11 cellular contexts compared by ENCODE assay signal in the genomic region with DNA sequence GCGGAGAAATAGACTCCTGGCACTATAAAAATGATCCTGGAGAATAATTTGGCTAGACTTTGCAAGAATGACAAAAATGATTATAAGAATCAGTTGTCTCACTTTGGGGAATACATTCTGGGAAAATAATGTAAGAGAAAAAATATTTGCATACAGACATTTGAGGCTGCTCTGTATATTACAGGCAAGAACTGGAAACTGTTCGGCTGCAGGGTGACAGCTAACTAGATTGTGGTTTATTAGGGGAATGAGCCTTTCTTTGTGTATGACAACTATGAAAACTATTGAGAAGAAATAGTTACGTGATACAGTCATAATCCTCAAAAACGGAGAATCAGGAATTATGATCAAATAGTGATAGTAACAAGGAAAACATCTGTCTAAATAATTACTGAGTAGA. TPM values are rescaled to one million over a fixed set of nuclear protein-coding genes. Genes with fewer than 3 reads are reported as not detected.
DNase-seq lines count a peak whose midpoint lies in the region; ATAC-seq lines count a peak whose summit lies in the region.
"Had no signal": no experiment of that assay in that cellular context is flagged by ENCODE, and none has a peak within 500 bp of the region (broad histone marks: within the 10 kb centered on the region; RNA-seq: fewer than 3 reads in every experiment).

No MANE protein-coding gene starts in this region.

- no peaks in the 10 kb centered on the region for H3K9me2 ChIP-seq in GM23248 (ENCODE audit: insufficient read depth)

- H4K20me1 ChIP-seq in GM23248 (ENCODE audit: insufficient read depth): no peaks in the 10 kb centered on the region

- H3K36me3 Mint-ChIP-seq in T-helper 17 cell (ENCODE audit: low read depth): peaks cover 4% of the 10 kb centered on the region
- H3K36me3 Mint-ChIP-seq in activated T-cell treated with anti-CD3 and anti-CD28 coated beads, Interleukin-2, amount 50 U/mL, for 4 hours (ENCODE audit: insufficient read depth): peaks cover 14% of the 10 kb centered on the region

- H3K9me3 ChIP-seq in GM23248 (ENCODE audit: low read depth) (no peaks in the 10 kb centered on the region), T-helper 17 cell (ENCODE audit: control insufficient read depth, low read length, poor library complexity, severe bottlenecking) (no peaks in the 10 kb centered on the region), subcutaneous abdominal adipose tissue (ENCODE audit: control insufficient read depth in 5 of 5, low read length in 5 of 5) (no peaks in the 10 kb centered on the region)
- H3K9me3 ChIP-seq: right atrium auricular region had no signal

- no peaks in the 10 kb centered on the region for H3K27me3 Mint-ChIP-seq in T-helper 17 cell
- H3K27me3 Mint-ChIP-seq in activated T-cell treated with anti-CD3 and anti-CD28 coated beads, Interleukin-2, amount 50 U/mL, for 4 hours (ENCODE audit: low read depth): no peaks in the 10 kb centered on the region

- in situ Hi-C loops in GM23248 (cut with MboI): no loop called here

- H3K9ac ChIP-seq in GM23248 (peak overlapping the region; percentile 71), subcutaneous abdominal adipose tissue (ENCODE audit: low read length in 5 of 5) (no peak overlapping the region)

- H3K9me3 Mint-ChIP-seq in activated T-cell treated with anti-CD3 and anti-CD28 coated beads, Interleukin-2, amount 50 U/mL, for 4 hours: no peaks in the 10 kb centered on the region

- peak overlapping the region; percentile 53 for H3K27ac Mint-ChIP-seq in T-helper 17 cell

- no peak overlapping the region for H2AFZ ChIP-seq in GM23248

- WGBS in GM23248 (ENCODE audit: low coverage in 1 of 2, low lambda C conversion rate in 2 of 2, missing lambda C conversion rate in 2 of 2), 2 experiments: 6 to 9% methylated on average over 4 of the region's 4 CpGs

- DNase-seq in GM23248: peak; percentile 90
- no peak for DNase-seq in T-helper 17 cell
- DNase-seq in fibroblast of peridontal ligament (ENCODE audit: extremely low read depth): peak; percentile 70
- no peak for DNase-seq in activated T-cell treated with anti-CD3 and anti-CD28 coated beads, Interleukin-2, amount 50 U/mL, for 4 hours
- DNase-seq: activated CD8-positive, alpha-beta memory T cell treated with anti-CD3 and anti-CD28 coated beads, Interleukin-2, amount 50 U/mL, for 4 hours; NCI-H1092; NCI-H510A treated with DMSO at 0.1 percent for 48 hours had no signal

- H3K4me2 ChIP-seq in GM23248 (ENCODE audit: unreplicated experiment): peak overlapping the region; percentile 67

- ATAC-seq in T-helper 17 cell (no peak), HG02973 (IDR thresholded peaks at IDR 0.05; ENCODE audit: unreplicated experiment) (no peak), HG03378 (IDR thresholded peaks at IDR 0.05; ENCODE audit: unreplicated experiment) (no peak)
- ATAC-seq in activated T-cell treated with anti-CD3 and anti-CD28 coated beads, Interleukin-2, amount 50 U/mL, for 4 hours: no peak

- peaks cover 36% of the 10 kb centered on the region for H3K4me1 Mint-ChIP-seq in T-helper 17 cell
- H3K4me1 Mint-ChIP-seq in activated T-cell treated with anti-CD3 and anti-CD28 coated beads, Interleukin-2, amount 50 U/mL, for 4 hours (ENCODE audit: low read depth): peaks cover 27% of the 10 kb centered on the region

- H3F3A ChIP-seq in GM23248 (ENCODE audit: insufficient read depth): peaks cover 46% of the 10 kb centered on the region

- H3K4me1 ChIP-seq in GM23248 (ENCODE audit: insufficient read depth) (peaks cover 28% of the 10 kb centered on the region), subcutaneous abdominal adipose tissue (ENCODE audit: control insufficient read depth in 5 of 5, insufficient read depth in 5 of 5, low read length in 5 of 5) (peaks cover 0 to 31% (median 20%) of the 10 kb centered on the region in 5 donors)

- H3K36me3 ChIP-seq in GM23248 (ENCODE audit: low read depth): peaks cover 6% of the 10 kb centered on the region; the same call in 1 of the 2 replicates
- peaks cover 0 to 20% (median 11%) of the 10 kb centered on the region in 5 donors for H3K36me3 ChIP-seq in subcutaneous abdominal adipose tissue (ENCODE audit: control insufficient read depth in 5 of 5, insufficient read depth in 5 of 5, low read length in 5 of 5)

- no peak overlapping the region for H3K4me3 Mint-ChIP-seq in T-helper 17 cell
- H3K4me3 Mint-ChIP-seq in activated T-cell treated with anti-CD3 and anti-CD28 coated beads, Interleukin-2, amount 50 U/mL, for 4 hours: no peak overlapping the region

- peaks cover 45% of the 10 kb centered on the region for H3K79me2 ChIP-seq in GM23248 (ENCODE audit: insufficient read depth)

- no peaks in the 10 kb centered on the region for H3K27me3 ChIP-seq in GM23248 (replicated peaks; ENCODE audit: insufficient read depth)
- H3K27me3 ChIP-seq in subcutaneous abdominal adipose tissue (ENCODE audit: control insufficient read depth in 5 of 5, insufficient read depth in 4 of 5, low read length in 5 of 5): no peaks in the 10 kb centered on the region
- H3K27me3 ChIP-seq: right atrium auricular region had no signal

- H3K27ac ChIP-seq in GM23248: peak overlapping the region; percentile 91
- peak overlapping the region; percentile 55 for H3K27ac ChIP-seq in subcutaneous abdominal adipose tissue (ENCODE audit: low read depth, low read length)

- H3K4me3 ChIP-seq in GM23248: peak overlapping the region; percentile 48
- H3K4me3 ChIP-seq in subcutaneous abdominal adipose tissue (ENCODE audit: low read depth in 1 of 5, low read length in 5 of 5): no peak overlapping the region
- H3K4me3 ChIP-seq: right atrium auricular region had no signal

RNA-seq across cellular contexts. Expression of gene TRIM56, which starts 8.6 kb away (rescaled TPM):
- total RNA-seq in GM23248 (2014; rRNA removed; shearing (Covaris generic)): 10.3 and 11.0 TPM in 2 replicates
- polyA plus RNA-seq in GM23248 (2016; fragmentation: Nextera tagmentation; extraction: Ambion mirVana): 8.8 and 9.2 TPM in 2 replicates
- total RNA-seq in T-helper 17 cell: 10 to 100 TPM; 38.4 to 46.6 TPM
- 10 to 100 TPM; 23.9 to 26.8 (median 24.2) TPM for total RNA-seq in activated T-cell treated with anti-CD3 and anti-CD28 coated beads, Interleukin-2, amount 50 U/mL, for 4 hours

RNA-seq across cellular contexts. Expression of gene SERPINE1, which starts 33.0 kb away (rescaled TPM):
- total RNA-seq in GM23248 (2014; rRNA removed; shearing (Covaris generic)): 1,900 and 2,000 TPM in 2 replicates
- 1,537 and 1,563 TPM in 2 replicates for polyA plus RNA-seq in GM23248 (2016; fragmentation: Nextera tagmentation; extraction: Ambion mirVana)
- total RNA-seq in T-helper 17 cell: 1 to 10 TPM in 1 of 2 donors, under 1 TPM in 1; 0.32 to 2.5 TPM
- under 1 TPM; 0.18 to 0.46 (median 0.33) TPM for total RNA-seq in activated T-cell treated with anti-CD3 and anti-CD28 coated beads, Interleukin-2, amount 50 U/mL, for 4 hours

Comparison
In these comparisons a context has a peak if more than half of its experiments do, and no peak if none do; other contexts are left out.
1. DNase-seq: peak in GM23248 (single experiment) and fibroblast of peridontal ligament (single experiment); none in T-helper 17 cell (0 of 3) and activated T-cell treated with anti-CD3 and anti-CD28 coated beads, Interleukin-2, amount 50 U/mL, for 4 hours (single experiment).
2. RNA of gene SERPINE1, which starts 33.0 kb away (total RNA-seq): 1,900 to 2,000 TPM in GM23248; 0.32 to 2.5 TPM in T-helper 17 cell and 0.18 to 0.46 TPM in activated T-cell treated with anti-CD3 and anti-CD28 coated beads, Interleukin-2, amount 50 U/mL, for 4 hours; every median in the first group is over 100 times any median in the second.